In genomic region chr13:79919109-79919508, GRCh38 we compare ENCODE assay signal across 21 cellular contexts.
"Had no signal": no experiment of that assay in that cellular context is flagged by ENCODE, and none has a peak within 500 bp of the region (broad histone marks: within the 10 kb centered on the region; RNA-seq: fewer than 3 reads in every experiment).

No MANE protein-coding gene starts in this region.

- H3K36me3 ChIP-seq: prostate gland, stomach, suprapubic skin, tibial nerve had no signal

- DNase-seq: activated CD4-positive, alpha-beta T cell treated with anti-CD3 and anti-CD28 coated beads for 1 hour; activated T-cell treated with anti-CD3 and anti-CD28 coated beads, Interleukin-2, amount 50 U/mL, for 1 hour; aorta; caudate nucleus; effector CD4-positive, alpha-beta T cell; foreskin melanocyte; glutamatergic neuron; hippocampal formation; mucosa of descending colon; naive B cell; stimulated activated CD4-positive, alpha-beta T cell treated with anti-CD3 and anti-CD28 coated beads, Interleukin-2, amount 100 ng/mL, for 24 hours; stomach; T-helper 1 cell had no signal

- ATAC-seq: activated naive CD4-positive, alpha-beta T cell treated with anti-CD3 and anti-CD28 coated beads, Interleukin-2, amount 50 U/mL, for 72 hours; mucosa of descending colon; stimulated activated effector memory CD8-positive, alpha-beta T cell treated with anti-CD3 and anti-CD28 coated beads, Interleukin-12 subunit alpha, Interleukin-12 subunit beta, amount 100 ng/mL, for 72 hours had no signal

- H3K4me1 ChIP-seq: prostate gland, stomach, tibial nerve had no signal

- H3K4me3 Mint-ChIP-seq: dendritic cell treated with granulocyte-macrophage colony-stimulating factor and Interleukin-4, amounts not matched to agents 40 ng/mL and 50 ng/mL, for 4 days; naive B cell; stimulated activated effector memory CD8-positive, alpha-beta T cell treated with anti-CD3 and anti-CD28 coated beads, Interleukin-12 subunit alpha, Interleukin-12 subunit beta, amount 100 ng/mL, for 72 hours had no signal

- H3K27me3 ChIP-seq: stomach, suprapubic skin, tibial nerve had no signal

- H3K27ac Mint-ChIP-seq: activated naive CD4-positive, alpha-beta T cell treated with anti-CD3 and anti-CD28 coated beads, Interleukin-2, amount 50 U/mL, for 72 hours; dendritic cell treated with granulocyte-macrophage colony-stimulating factor and Interleukin-4, amounts not matched to agents 40 ng/mL and 50 ng/mL, for 4 days; naive B cell; stimulated activated effector memory CD8-positive, alpha-beta T cell treated with anti-CD3 and anti-CD28 coated beads, Interleukin-12 subunit alpha, Interleukin-12 subunit beta, amount 100 ng/mL, for 72 hours had no signal

- H3K36me3 Mint-ChIP-seq: stimulated activated effector memory CD8-positive, alpha-beta T cell treated with anti-CD3 and anti-CD28 coated beads, Interleukin-12 subunit alpha, Interleukin-12 subunit beta, amount 100 ng/mL, for 72 hours had no signal

- H3K27ac ChIP-seq: prostate gland, stomach, suprapubic skin, tibial nerve had no signal

- H3K9me3 ChIP-seq: prostate gland, suprapubic skin had no signal

- H3K4me1 Mint-ChIP-seq: naive B cell; stimulated activated effector memory CD8-positive, alpha-beta T cell treated with anti-CD3 and anti-CD28 coated beads, Interleukin-12 subunit alpha, Interleukin-12 subunit beta, amount 100 ng/mL, for 72 hours had no signal

- H3K27me3 Mint-ChIP-seq: brain; dendritic cell treated with granulocyte-macrophage colony-stimulating factor and Interleukin-4, amounts not matched to agents 40 ng/mL and 50 ng/mL, for 4 days; naive B cell had no signal

- H3K4me3 ChIP-seq: mucosa of descending colon, prostate gland, skin epidermis, stomach, suprapubic skin, tibial nerve had no signal
